ENCODE assay signal across 25 cellular contexts in the genomic region with DNA sequence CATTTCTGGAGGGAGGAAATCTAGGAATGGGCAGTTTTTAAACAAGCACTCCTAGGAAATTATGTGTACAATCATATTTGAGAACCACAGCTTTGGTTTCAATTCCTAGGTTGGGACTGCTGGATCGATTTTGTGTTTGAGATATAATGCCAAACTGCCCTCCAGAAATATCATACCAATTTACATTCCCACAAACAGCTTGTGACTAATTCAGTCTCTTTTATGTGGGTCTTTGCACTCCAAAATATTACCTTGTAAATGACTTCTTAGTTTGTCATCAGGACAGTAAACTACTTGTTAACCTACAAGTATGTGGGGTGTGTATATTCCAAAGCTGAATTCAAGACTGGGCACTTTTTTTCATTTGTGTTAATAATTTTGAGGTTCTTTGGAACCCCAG. TPM values are rescaled to one million over a fixed set of nuclear protein-coding genes. Genes with fewer than 3 reads are reported as not detected.
"Had no signal": no experiment of that assay in that cellular context is flagged by ENCODE, and none has a peak within 500 bp of the region (broad histone marks: within the 10 kb centered on the region; RNA-seq: fewer than 3 reads in every experiment).

No MANE protein-coding gene starts in this region.

- H2AFZ ChIP-seq: neural progenitor cell had no signal

- H3K4me2 ChIP-seq: neural progenitor cell had no signal

- H3K27ac ChIP-seq: heart right ventricle, left lung, neural progenitor cell, sigmoid colon, spleen, thoracic aorta, upper lobe of left lung had no signal

- ATAC-seq: activated CD4-positive, alpha-beta T cell treated with anti-CD3 and anti-CD28 coated beads for 36 hours; activated T-cell treated with anti-CD3 and anti-CD28 coated beads, Interleukin-2, amount 50 U/mL, for 72 hours; heart right ventricle; left lung; naive thymus-derived CD8-positive, alpha-beta T cell had no signal

- H3K9me3 ChIP-seq: heart right ventricle, left lung, sigmoid colon, spleen, thoracic aorta, upper lobe of left lung had no signal

- H3K9ac ChIP-seq: neural progenitor cell had no signal

- H3K4me1 ChIP-seq: left lung, neural progenitor cell had no signal

- H3K36me3 ChIP-seq: heart right ventricle, left lung, neural progenitor cell, sigmoid colon, spleen, thoracic aorta, upper lobe of left lung had no signal

- H3K4me3 ChIP-seq: heart right ventricle, left lung, lung, neural progenitor cell, sigmoid colon, spleen, thoracic aorta, upper lobe of left lung had no signal

- DNase-seq: activated B cell treated with CpG ODN at 0.5 μM for 24 hours; activated CD4-positive, alpha-beta memory T cell treated with anti-CD3 and anti-CD28 coated beads for 36 hours; activated CD4-positive, alpha-beta T cell treated with anti-CD3 and anti-CD28 coated beads for 36 hours; activated effector memory CD4-positive, alpha-beta T cell treated with Interleukin-2 at 50 U/mL for 16 hours; activated naive CD4-positive, alpha-beta T cell treated with anti-CD3 and anti-CD28 coated beads for 36 hours; activated naive CD8-positive, alpha-beta T cell treated with anti-CD3 and anti-CD28 coated beads, Interleukin-2, amount 10 ng/mL, durations not matched to agents 7 days and 5 days; activated T-cell treated with anti-CD3 and anti-CD28 coated beads, Interleukin-2, amount 50 U/mL, for 72 hours; amygdala; cerebellar nuclear complex; heart right ventricle; kidney; left lung; naive thymus-derived CD8-positive, alpha-beta T cell; posterior cingulate gyrus; retina; sigmoid colon; spleen; stimulated activated CD4-positive, alpha-beta T cell treated with anti-CD3 and anti-CD28 coated beads, Interleukin-4, amount 100 ng/mL, for 1 hour; stimulated activated naive CD4-positive, alpha-beta T cell; T1000; upper lobe of left lung had no signal

RNA-seq across cellular contexts. Expression of a gene that starts 9.8 kb away (rescaled TPM):
- total RNA-seq: activated B cell treated with CpG ODN at 0.5 μM for 24 hours; activated naive CD8-positive, alpha-beta T cell treated with anti-CD3 and anti-CD28 coated beads, Interleukin-2, amount 10 ng/mL, durations not matched to agents 7 days and 5 days; fibroblast of villous mesenchyme; heart right ventricle; naive thymus-derived CD8-positive, alpha-beta T cell; sigmoid colon; spleen; thoracic aorta had no signal
- polyA plus RNA-seq: naive thymus-derived CD8-positive, alpha-beta T cell had no signal
